ENCODE assay signal across 8 cellular contexts in the genomic region with DNA sequence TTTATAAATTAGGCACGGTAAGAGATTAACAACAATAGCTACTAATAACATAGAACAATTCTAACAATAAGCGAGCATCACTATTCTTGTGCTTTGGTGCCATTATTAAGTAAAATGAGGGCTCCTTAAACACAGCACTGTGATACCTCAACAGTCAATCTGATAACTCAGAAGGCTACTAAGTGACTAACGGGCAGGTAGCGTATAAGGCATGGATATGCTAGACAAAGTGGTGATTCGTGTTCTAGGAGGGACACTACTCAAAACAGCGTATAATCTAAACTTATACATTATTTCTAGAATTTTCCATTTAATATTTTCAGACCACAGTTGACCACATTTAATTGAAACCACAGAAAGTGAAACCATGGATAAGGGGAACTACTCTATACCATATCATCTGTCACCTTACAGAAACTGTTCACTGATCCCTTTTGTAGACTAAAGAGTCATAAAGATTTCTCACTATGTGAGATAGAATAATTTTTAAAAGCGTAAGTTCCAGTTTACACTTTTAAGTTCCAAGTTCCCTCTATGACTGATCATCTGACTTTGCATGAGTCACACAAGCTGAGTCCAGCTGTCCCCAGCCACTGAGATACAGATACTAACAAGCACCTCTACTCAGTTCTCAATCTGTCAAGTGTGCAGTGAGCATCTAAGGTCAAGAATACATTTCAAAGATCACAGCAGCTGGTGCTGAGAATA.
DNase-seq lines count a peak whose midpoint lies in the region; ATAC-seq and TF ChIP-seq lines count a peak whose summit lies in the region.
"Not testable (repeated sequence)": the region's sequence is repeated elsewhere in the genome, so short reads cannot be mapped to it uniquely, and the experiment has no call there.

No MANE protein-coding gene starts in this region.

- not testable (repeated sequence) for TF ChIP-seq CTCF in WERI-Rb-1 (IDR thresholded peaks at IDR 0.05; ENCODE audit: low read depth, low read length); fibroblast of pulmonary artery (IDR thresholded peaks at IDR 0.05; ENCODE audit: low read length, missing control alignments)

- H3K27ac ChIP-seq in WERI-Rb-1; aorta (ENCODE audit: low read depth in 1 of 2, low read length in 2 of 2): not testable (repeated sequence)

- DNase-seq in WERI-Rb-1: peak; percentile 41
- peak; percentile 38 for DNase-seq in fibroblast of pulmonary artery (ENCODE audit: low read depth)
- peak; percentile 73 for DNase-seq in myocyte (ENCODE audit: low read depth)
- peak in 1 of 2 donors; percentile 50 for DNase-seq in aorta

- not testable (repeated sequence) for H3K27me3 ChIP-seq in WERI-Rb-1 (ENCODE audit: insufficient read depth, low read depth, severe bottlenecking); aorta (ENCODE audit: control insufficient read depth in 1 of 2, insufficient read depth in 2 of 2, low read length in 1 of 2)

- H3K4me1 ChIP-seq in aorta (ENCODE audit: control insufficient read depth in 1 of 2, insufficient read depth in 2 of 2, low read length in 2 of 2): not testable (repeated sequence)

- not testable (repeated sequence) for H3K9me3 ChIP-seq in WERI-Rb-1 (ENCODE audit: severe bottlenecking); aorta (ENCODE audit: control insufficient read depth, low read length)

- H3K4me3 ChIP-seq in WERI-Rb-1 (ENCODE audit: low read depth, low read length); fibroblast of pulmonary artery (replicated peaks; ENCODE audit: low read depth, low read length); aorta (ENCODE audit: low read length in 2 of 2): not testable (repeated sequence)

- 76 to 77% methylated on average over 6 to 7 of the region's 7 CpGs for WGBS in aorta, 2 donors

- H3K36me3 ChIP-seq in WERI-Rb-1; aorta (ENCODE audit: control insufficient read depth in 1 of 2, insufficient read depth in 2 of 2, low read length in 1 of 2): not testable (repeated sequence)

- intact Hi-C loops in aorta (cut with DNase I): not testable (repeated sequence)

- ATAC-seq in GM18858 (IDR thresholded peaks at IDR 0.05; ENCODE audit: unreplicated experiment) (peak; percentile 84), GM21423 (IDR thresholded peaks at IDR 0.05; ENCODE audit: unreplicated experiment) (peak; percentile 84), HG02938 (IDR thresholded peaks at IDR 0.05; ENCODE audit: unreplicated experiment) (peak; percentile 96), HG03460 (IDR thresholded peaks at IDR 0.05; ENCODE audit: unreplicated experiment) (peak; percentile 79), aorta (ENCODE audit: low FRiP score) (peak; percentile 61)
